Comparison of ENCODE assay signal across 33 cellular contexts in the genomic region with DNA sequence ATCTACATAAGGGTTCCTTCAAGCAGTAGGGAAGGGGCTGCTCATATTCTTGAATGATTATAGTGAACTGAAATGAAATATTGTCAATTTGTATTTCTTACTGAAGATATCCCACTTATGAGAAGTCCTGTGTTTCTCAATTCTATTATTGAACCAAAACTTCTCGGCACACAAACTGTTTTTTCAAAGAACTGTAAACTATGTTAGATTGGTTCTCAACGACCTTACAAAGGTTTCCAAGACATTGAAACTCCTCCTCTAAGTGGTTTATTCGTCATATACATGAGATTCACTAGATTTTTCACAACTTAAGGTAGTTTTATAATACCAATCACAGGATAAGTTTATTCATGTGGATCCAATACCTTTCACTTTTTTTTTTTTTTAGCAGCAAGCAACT. TPM values are rescaled to one million over a fixed set of nuclear protein-coding genes. Genes with fewer than 3 reads are reported as not detected.
A peak's percentile ranks its signal among the peaks of the same experiment; 100 is the strongest.
DNase-seq lines count a peak whose midpoint lies in the region; ATAC-seq, FAIRE-seq and TF ChIP-seq lines count a peak whose summit lies in the region.
"Had no signal": no experiment of that assay in that cellular context is flagged by ENCODE, and none has a peak within 500 bp of the region (broad histone marks: within the 10 kb centered on the region; RNA-seq: fewer than 3 reads in every experiment).

No MANE protein-coding gene starts in this region.

- peaks cover 15% of the 10 kb centered on the region for H3K4me1 Mint-ChIP-seq in activated T-cell treated with anti-CD3 and anti-CD28 coated beads, Interleukin-2, amount 50 U/mL, for 72 hours (ENCODE audit: low read depth)
- H3K4me1 Mint-ChIP-seq in osteocyte (ENCODE audit: unreplicated experiment) = peaks cover 53% of the 10 kb centered on the region
- H3K4me1 Mint-ChIP-seq: activated B cell treated with CpG ODN at 0.5 μM for 24 hours had no signal

- ATAC-seq in activated T-cell treated with anti-CD3 and anti-CD28 coated beads, Interleukin-2, amount 50 U/mL, for 72 hours (replicated peaks in 1 of 2) = no peak
- no peak for ATAC-seq in Right ventricle myocardium superior (ENCODE audit: poor library complexity)
- ATAC-seq: left colon, mucosa of descending colon, natural killer cell had no signal

- no peaks in the 10 kb centered on the region for H3K9me3 ChIP-seq in GM23248 (ENCODE audit: low read depth)
- H3K9me3 ChIP-seq: mucosa of descending colon, stomach, vagina had no signal

- TF ChIP-seq CTCF in bronchial epithelial cell (IDR thresholded peaks at IDR 0.05; ENCODE audit: insufficient read depth, low read length, severe bottlenecking) (no peak), osteocyte (IDR thresholded peaks at IDR 0.05) (no peak)

- H3K4me1 ChIP-seq in GM23248 (ENCODE audit: insufficient read depth) = peaks cover 30% of the 10 kb centered on the region

- H4K20me1 ChIP-seq in GM23248 (ENCODE audit: insufficient read depth) = no peaks in the 10 kb centered on the region

- H3K9me3 Mint-ChIP-seq in activated T-cell treated with anti-CD3 and anti-CD28 coated beads, Interleukin-2, amount 50 U/mL, for 72 hours = no peaks in the 10 kb centered on the region
- peaks cover 4% of the 10 kb centered on the region for H3K9me3 Mint-ChIP-seq in osteocyte (ENCODE audit: unreplicated experiment)
- H3K9me3 Mint-ChIP-seq: activated B cell treated with CpG ODN at 0.5 μM for 24 hours; activated naive CD8-positive, alpha-beta T cell treated with anti-CD3 and anti-CD28 coated beads, Interleukin-2, amount 10 ng/mL, durations not matched to agents 7 days and 5 days; CD8-positive, alpha-beta memory T cell had no signal

- H3K36me3 Mint-ChIP-seq in activated T-cell treated with anti-CD3 and anti-CD28 coated beads, Interleukin-2, amount 50 U/mL, for 72 hours (ENCODE audit: insufficient read depth in 2 of 2) = no peaks in the 10 kb centered on the region
- H3K36me3 Mint-ChIP-seq in osteocyte (ENCODE audit: unreplicated experiment) = no peaks in the 10 kb centered on the region
- H3K36me3 Mint-ChIP-seq: activated naive CD8-positive, alpha-beta T cell treated with anti-CD3 and anti-CD28 coated beads, Interleukin-2, amount 10 ng/mL, durations not matched to agents 7 days and 5 days; natural killer cell had no signal

- DNase-seq in activated T-cell treated with anti-CD3 and anti-CD28 coated beads, Interleukin-2, amount 50 U/mL, for 72 hours = no peak
- DNase-seq in activated T-cell treated with anti-CD3 and anti-CD28 coated beads for 4 hours (no peak), GM23248 (no peak), bronchial epithelial cell (ENCODE audit: low read depth) (no peak), osteocyte (ENCODE audit: extremely low spot score, unreplicated experiment) (no peak), Right ventricle myocardium superior (no peak), frontal cortex (ENCODE audit: low spot score in 2 of 2) (no peak), GOT3 (lab: John Stamatoyannopoulos, UW) (no peak)
- DNase-seq: activated B cell treated with CpG ODN at 0.5 μM for 24 hours; activated CD4-positive, alpha-beta T cell treated with anti-CD3 and anti-CD28 coated beads, Interleukin-2, amount 50 U/mL, for 4 hours; activated effector memory CD4-positive, alpha-beta T cell treated with Interleukin-2 at 50 U/mL for 16 hours; activated naive CD8-positive, alpha-beta T cell treated with anti-CD3 and anti-CD28 coated beads, Interleukin-2, amount 10 ng/mL, durations not matched to agents 7 days and 5 days; CD8-positive, alpha-beta memory T cell; central memory CD4-positive, alpha-beta T cell; left colon; mucosa of descending colon; natural killer cell; NCI-H1048; NCI-H446 treated with DMSO at 0.1 percent for 48 hours; occipital lobe; RPMI8226; stimulated activated CD4-positive, alpha-beta T cell treated with anti-CD3 and anti-CD28 coated beads, Interleukin-1b, Interleukin-23, amount 100 ng/mL, for 48 hours; stomach; T-helper 1 cell had no signal

- H3K9me2 ChIP-seq in GM23248 (ENCODE audit: insufficient read depth) = no peaks in the 10 kb centered on the region

- no peak overlapping the region for H3K9ac ChIP-seq in GM23248

- no peaks in the 10 kb centered on the region for H3K79me2 ChIP-seq in GM23248 (ENCODE audit: insufficient read depth)
- H3K79me2 ChIP-seq: hepatocyte had no signal

- no peak overlapping the region for H3K27ac ChIP-seq in GM23248
- H3K27ac ChIP-seq: hepatocyte, SK-N-MC, stomach, vagina had no signal

- peaks cover 15% of the 10 kb centered on the region for H3K27me3 Mint-ChIP-seq in activated T-cell treated with anti-CD3 and anti-CD28 coated beads, Interleukin-2, amount 50 U/mL, for 72 hours (ENCODE audit: low read depth)
- H3K27me3 Mint-ChIP-seq in osteocyte (ENCODE audit: unreplicated experiment) = no peaks in the 10 kb centered on the region

- H3K27me3 ChIP-seq in GM23248 (replicated peaks; ENCODE audit: insufficient read depth) (no peaks in the 10 kb centered on the region), bronchial epithelial cell (ENCODE audit: control insufficient read depth, insufficient read depth, low read length) (no peaks in the 10 kb centered on the region)
- H3K27me3 ChIP-seq: hepatocyte, stomach, vagina had no signal

- intact Hi-C loops in Right ventricle myocardium superior (cut with DNase I) = no loop called here

- peaks cover 28% of the 10 kb centered on the region for H3F3A ChIP-seq in GM23248 (ENCODE audit: insufficient read depth)

- 83 to 89% methylated on average over 3 of the region's 3 CpGs for WGBS in GM23248 (ENCODE audit: low coverage in 1 of 2, low lambda C conversion rate in 2 of 2, missing lambda C conversion rate in 2 of 2), 2 experiments

- in situ Hi-C loops in GM23248 (cut with MboI) = no loop called here

- no peak for FAIRE-seq in bronchial epithelial cell (lab: Jason Lieb, UNC)
- FAIRE-seq in frontal cortex (lab: Jason Lieb, UNC) = no peak
- FAIRE-seq: astrocyte, GM12891, H54 had no signal

- H3K4me2 ChIP-seq in GM23248 (ENCODE audit: unreplicated experiment) = peak overlapping the region; percentile 86

- H3K4me3 ChIP-seq in GM23248 (no peak overlapping the region), bronchial epithelial cell (ENCODE audit: low read depth, low read length) (peak overlapping the region; percentile 7)
- H3K4me3 ChIP-seq: hepatocyte, mucosa of descending colon, SK-N-MC, vagina had no signal

- peak overlapping the region in 1 of 2 donors; percentile 75 for H3K4me3 Mint-ChIP-seq in activated T-cell treated with anti-CD3 and anti-CD28 coated beads, Interleukin-2, amount 50 U/mL, for 72 hours
- no peak overlapping the region for H3K4me3 Mint-ChIP-seq in osteocyte (ENCODE audit: unreplicated experiment)
- H3K4me3 Mint-ChIP-seq: activated B cell treated with CpG ODN at 0.5 μM for 24 hours; activated naive CD8-positive, alpha-beta T cell treated with anti-CD3 and anti-CD28 coated beads, Interleukin-2, amount 10 ng/mL, durations not matched to agents 7 days and 5 days; CD8-positive, alpha-beta memory T cell; natural killer cell had no signal

- H2AFZ ChIP-seq in GM23248 = no peak overlapping the region
- H2AFZ ChIP-seq: hepatocyte had no signal

- H3K27ac Mint-ChIP-seq in activated T-cell treated with anti-CD3 and anti-CD28 coated beads, Interleukin-2, amount 50 U/mL, for 72 hours = peak overlapping the region; percentile 68
- peak overlapping the region; percentile 2 for H3K27ac Mint-ChIP-seq in osteocyte (ENCODE audit: unreplicated experiment)
- H3K27ac Mint-ChIP-seq: activated B cell treated with CpG ODN at 0.5 μM for 24 hours; activated naive CD8-positive, alpha-beta T cell treated with anti-CD3 and anti-CD28 coated beads, Interleukin-2, amount 10 ng/mL, durations not matched to agents 7 days and 5 days; natural killer cell had no signal

- no peaks in the 10 kb centered on the region for H3K36me3 ChIP-seq in GM23248 (ENCODE audit: low read depth)
- H3K36me3 ChIP-seq in bronchial epithelial cell (ENCODE audit: control insufficient read depth, insufficient read depth, low read length) = no peaks in the 10 kb centered on the region
- H3K36me3 ChIP-seq: stomach, vagina had no signal

RNA-seq across cellular contexts. Expression of a gene that starts 1.4 kb away (rescaled TPM):
- 10 to 100 TPM in 1 of 2 donors, 1 to 10 TPM in 1; 1.4 to 21.9 TPM for total RNA-seq in activated T-cell treated with anti-CD3 and anti-CD28 coated beads, Interleukin-2, amount 50 U/mL, for 72 hours
- total RNA-seq in GM23248 (2014; rRNA removed; shearing (Covaris generic)) = not detected in 2 replicates
- polyA plus RNA-seq in GM23248 (2016; fragmentation: Nextera tagmentation; extraction: Ambion mirVana) = not detected in 2 replicates
- total RNA-seq in bronchial epithelial cell (1.5 and 3.7 TPM in 2 replicates), osteocyte (not detected in 2 replicates), Right ventricle myocardium superior (not detected), frontal cortex (not detected)
- total RNA-seq: A673; activated B cell treated with CpG ODN at 0.5 μM for 24 hours; activated naive CD8-positive, alpha-beta T cell treated with anti-CD3 and anti-CD28 coated beads, Interleukin-2, amount 10 ng/mL, durations not matched to agents 7 days and 5 days; astrocyte; occipital lobe; vagina had no signal

RNA-seq across cellular contexts. Expression of a gene that starts 56.4 kb away (rescaled TPM):
- not detected for total RNA-seq in activated T-cell treated with anti-CD3 and anti-CD28 coated beads, Interleukin-2, amount 50 U/mL, for 72 hours
- under 0.01 and 2.1 TPM in 2 replicates for total RNA-seq in GM23248 (2014; rRNA removed; shearing (Covaris generic))
- polyA plus RNA-seq in GM23248 (2016; fragmentation: Nextera tagmentation; extraction: Ambion mirVana) = 0.81 and 1.1 TPM in 2 replicates
- total RNA-seq in bronchial epithelial cell = 0.13 and 0.26 TPM in 2 replicates
- total RNA-seq in osteocyte = not detected in 2 replicates
- total RNA-seq in Right ventricle myocardium superior = 0.13 TPM
- total RNA-seq in frontal cortex = 1.2 TPM
- total RNA-seq: activated B cell treated with CpG ODN at 0.5 μM for 24 hours; activated naive CD8-positive, alpha-beta T cell treated with anti-CD3 and anti-CD28 coated beads, Interleukin-2, amount 10 ng/mL, durations not matched to agents 7 days and 5 days; CD8-positive, alpha-beta memory T cell; dermis microvascular lymphatic vessel endothelial cell; HT1080; left colon; mucosa of descending colon; natural killer cell; stomach; vagina had no signal
- polyA plus RNA-seq: CD8-positive, alpha-beta memory T cell had no signal
